ENCODE assay signal across 8 cellular contexts in genomic region chrX:24153796-24154189, GRCh38. TPM values are rescaled to one million over a fixed set of nuclear protein-coding genes. Genes with fewer than 3 reads are reported as not detected.
A peak's percentile ranks its signal among the peaks of the same experiment; 100 is the strongest.
DNase-seq lines count a peak whose midpoint lies in the region; ATAC-seq, FAIRE-seq and TF ChIP-seq lines count a peak whose summit lies in the region.

No MANE protein-coding gene starts in this region.

- TF ChIP-seq EP300 in gastroesophageal sphincter (IDR thresholded peaks at IDR 0.05) = no peak

- H3K27ac Mint-ChIP-seq in T-helper 17 cell = peak overlapping the region; percentile 94
- no peak overlapping the region for H3K27ac Mint-ChIP-seq in stimulated activated naive CD8-positive, alpha-beta T cell treated with anti-CD3 and anti-CD28 coated beads, Interleukin-15, amount 100 ng/mL, for 72 hours

- WGBS in gastroesophageal sphincter (ENCODE audit: low coverage in 1 of 2), 2 donors = 20 to 83% methylated on average over 1 to 2 of the region's 2 CpGs

- H3K4me3 ChIP-seq in gastroesophageal sphincter = no peak overlapping the region

- H3K27me3 Mint-ChIP-seq in activated T-cell treated with anti-CD3 and anti-CD28 coated beads, Interleukin-2, amount 50 U/mL, for 4 hours (ENCODE audit: low read depth) = no peaks in the 10 kb centered on the region
- H3K27me3 Mint-ChIP-seq in T-helper 17 cell = no peaks in the 10 kb centered on the region
- no peaks in the 10 kb centered on the region for H3K27me3 Mint-ChIP-seq in stimulated activated naive CD8-positive, alpha-beta T cell treated with anti-CD3 and anti-CD28 coated beads, Interleukin-15, amount 100 ng/mL, for 72 hours

- no peak for ATAC-seq in activated T-cell treated with anti-CD3 and anti-CD28 coated beads, Interleukin-2, amount 50 U/mL, for 4 hours
- no peak for ATAC-seq in T-helper 17 cell
- ATAC-seq in gastroesophageal sphincter = no peak
- ATAC-seq in stimulated activated naive CD8-positive, alpha-beta T cell treated with anti-CD3 and anti-CD28 coated beads, Interleukin-15, amount 100 ng/mL, for 72 hours = no peak
- no peak for ATAC-seq in GM18867 (IDR thresholded peaks at IDR 0.05; ENCODE audit: unreplicated experiment)

- H3K27me3 ChIP-seq in gastroesophageal sphincter = no peaks in the 10 kb centered on the region

- TF ChIP-seq POLR2A in gastroesophageal sphincter (IDR thresholded peaks at IDR 0.05) = no peak
- TF ChIP-seq POLR2A in GM12891 (IDR thresholded peaks at IDR 0.05; ENCODE audit: low read depth, low read length) = no peak

- peak overlapping the region; percentile 75 for H3K4me3 Mint-ChIP-seq in activated T-cell treated with anti-CD3 and anti-CD28 coated beads, Interleukin-2, amount 50 U/mL, for 4 hours
- peak overlapping the region; percentile 94 for H3K4me3 Mint-ChIP-seq in T-helper 17 cell
- peak overlapping the region; percentile 80 to 90 for H3K4me3 Mint-ChIP-seq in stimulated activated naive CD8-positive, alpha-beta T cell treated with anti-CD3 and anti-CD28 coated beads, Interleukin-15, amount 100 ng/mL, for 72 hours

- peaks cover 0 to 71% (median 32%) of the 10 kb centered on the region in 3 donors for H3K4me1 ChIP-seq in gastroesophageal sphincter

- no peaks in the 10 kb centered on the region for H3K9me3 Mint-ChIP-seq in activated T-cell treated with anti-CD3 and anti-CD28 coated beads, Interleukin-2, amount 50 U/mL, for 4 hours
- H3K9me3 Mint-ChIP-seq in stimulated activated naive CD8-positive, alpha-beta T cell treated with anti-CD3 and anti-CD28 coated beads, Interleukin-15, amount 100 ng/mL, for 72 hours = no peaks in the 10 kb centered on the region

- TF ChIP-seq CTCF in gastroesophageal sphincter (IDR thresholded peaks at IDR 0.05) = no peak

- H3K9me3 ChIP-seq in T-helper 17 cell (ENCODE audit: control insufficient read depth, low read length, poor library complexity, severe bottlenecking) (no peaks in the 10 kb centered on the region), gastroesophageal sphincter (no peaks in the 10 kb centered on the region)

- no peak for FAIRE-seq in GM12891 (lab: Jason Lieb, UNC)

- H3K36me3 Mint-ChIP-seq in activated T-cell treated with anti-CD3 and anti-CD28 coated beads, Interleukin-2, amount 50 U/mL, for 4 hours (ENCODE audit: insufficient read depth) = peaks cover 22% of the 10 kb centered on the region
- peaks cover 6% of the 10 kb centered on the region for H3K36me3 Mint-ChIP-seq in T-helper 17 cell (ENCODE audit: low read depth)

- H3K36me3 ChIP-seq in gastroesophageal sphincter = no peaks in the 10 kb centered on the region

- no peak for DNase-seq in activated T-cell treated with anti-CD3 and anti-CD28 coated beads, Interleukin-2, amount 50 U/mL, for 4 hours
- DNase-seq in activated T-cell treated with anti-CD3 and anti-CD28 coated beads for 4 hours = no peak
- no peak for DNase-seq in T-helper 17 cell
- DNase-seq in stimulated activated naive CD8-positive, alpha-beta T cell treated with anti-CD3 and anti-CD28 coated beads, Interleukin-15, amount 100 ng/mL, for 72 hours = no peak
- no peak for DNase-seq in GM12891 (ENCODE audit: insufficient read length, low spot score)
- DNase-seq in SHP77 treated with DMSO at 0.1 percent for 48 hours (lab: John Stamatoyannopoulos, UW) = no peak

- H3K4me1 Mint-ChIP-seq in activated T-cell treated with anti-CD3 and anti-CD28 coated beads, Interleukin-2, amount 50 U/mL, for 4 hours (ENCODE audit: low read depth) = peaks cover 59% of the 10 kb centered on the region
- peaks cover 43% of the 10 kb centered on the region for H3K4me1 Mint-ChIP-seq in T-helper 17 cell
- peaks cover 58% of the 10 kb centered on the region for H3K4me1 Mint-ChIP-seq in stimulated activated naive CD8-positive, alpha-beta T cell treated with anti-CD3 and anti-CD28 coated beads, Interleukin-15, amount 100 ng/mL, for 72 hours

- H3K27ac ChIP-seq in gastroesophageal sphincter = peak overlapping the region in 3 of 4 donors; percentile 11 to 96 (median 57)

TF ChIP-seq in GM12891, 5 proteins besides CTCF, POLR2A, EP300 and RAD21:
- TF ChIP-seq TAF1 (IDR thresholded peaks at IDR 0.05; ENCODE audit: low read depth, low read length) = no peak
- TF ChIP-seq PAX5 (IDR thresholded peaks at IDR 0.05; ENCODE audit: insufficient read depth, low read length, severe bottlenecking) = no peak
- TF ChIP-seq SPI1 (IDR thresholded peaks at IDR 0.05; ENCODE audit: low read depth, low read length) = no peak
- TF ChIP-seq POU2F2 (IDR thresholded peaks at IDR 0.05; ENCODE audit: low read depth, low read length) = no peak
- no peak for TF ChIP-seq POLR2AphosphoS5 (IDR thresholded peaks at IDR 0.05; ENCODE audit: low read depth, low read length)
TF ChIP-seq in GM12891: peak in this region for 0.

RNA-seq across cellular contexts. Expression of gene ZFX, which starts 4.3 kb away (rescaled TPM):
- total RNA-seq in activated T-cell treated with anti-CD3 and anti-CD28 coated beads, Interleukin-2, amount 50 U/mL, for 4 hours = 10 to 100 TPM; 36.6 to 66.5 (median 37.9) TPM
- total RNA-seq in T-helper 17 cell (10 to 100 TPM; 50.8 to 55.8 TPM), gastroesophageal sphincter (10 to 100 TPM; 59.6 to 94.3 (median 63.1) TPM)
- 7.7 TPM for polyA plus RNA-seq in GM12891 (2012; ENCODE audit: low read depth, missing spikeins)
